ENCODE assay signal across 7 cellular contexts in genomic region chr18:44153976-44154375, GRCh38.
"Had no signal": no experiment of that assay in that cellular context is flagged by ENCODE, and none has a peak within 500 bp of the region (broad histone marks: within the 10 kb centered on the region; RNA-seq: fewer than 3 reads in every experiment).

No MANE protein-coding gene starts in this region.

- H3K9me3 ChIP-seq: HAP-1 had no signal

- H3K4me1 Mint-ChIP-seq: GM23338, IgD-negative memory B cell had no signal

- H3K4me3 ChIP-seq: GM23338, HAP-1 had no signal

- H3K4me1 ChIP-seq: HAP-1 had no signal

- H3K9me3 Mint-ChIP-seq: GM23338 had no signal

- DNase-seq: HFFc6, KBM-7 had no signal

- H2AFZ ChIP-seq: GM23338 had no signal

- H3K4me3 Mint-ChIP-seq: GM23338, HFFc6, IgD-negative memory B cell had no signal

- ATAC-seq: GM23338, HCT116, HepG2 had no signal

- H3K36me3 ChIP-seq: HAP-1 had no signal

- H3K36me3 Mint-ChIP-seq: IgD-negative memory B cell had no signal

- H3K4me2 ChIP-seq: GM23338 had no signal

- H3K27ac Mint-ChIP-seq: GM23338, HFFc6, IgD-negative memory B cell had no signal

- H3K27me3 Mint-ChIP-seq: IgD-negative memory B cell had no signal
